In the genomic region with DNA sequence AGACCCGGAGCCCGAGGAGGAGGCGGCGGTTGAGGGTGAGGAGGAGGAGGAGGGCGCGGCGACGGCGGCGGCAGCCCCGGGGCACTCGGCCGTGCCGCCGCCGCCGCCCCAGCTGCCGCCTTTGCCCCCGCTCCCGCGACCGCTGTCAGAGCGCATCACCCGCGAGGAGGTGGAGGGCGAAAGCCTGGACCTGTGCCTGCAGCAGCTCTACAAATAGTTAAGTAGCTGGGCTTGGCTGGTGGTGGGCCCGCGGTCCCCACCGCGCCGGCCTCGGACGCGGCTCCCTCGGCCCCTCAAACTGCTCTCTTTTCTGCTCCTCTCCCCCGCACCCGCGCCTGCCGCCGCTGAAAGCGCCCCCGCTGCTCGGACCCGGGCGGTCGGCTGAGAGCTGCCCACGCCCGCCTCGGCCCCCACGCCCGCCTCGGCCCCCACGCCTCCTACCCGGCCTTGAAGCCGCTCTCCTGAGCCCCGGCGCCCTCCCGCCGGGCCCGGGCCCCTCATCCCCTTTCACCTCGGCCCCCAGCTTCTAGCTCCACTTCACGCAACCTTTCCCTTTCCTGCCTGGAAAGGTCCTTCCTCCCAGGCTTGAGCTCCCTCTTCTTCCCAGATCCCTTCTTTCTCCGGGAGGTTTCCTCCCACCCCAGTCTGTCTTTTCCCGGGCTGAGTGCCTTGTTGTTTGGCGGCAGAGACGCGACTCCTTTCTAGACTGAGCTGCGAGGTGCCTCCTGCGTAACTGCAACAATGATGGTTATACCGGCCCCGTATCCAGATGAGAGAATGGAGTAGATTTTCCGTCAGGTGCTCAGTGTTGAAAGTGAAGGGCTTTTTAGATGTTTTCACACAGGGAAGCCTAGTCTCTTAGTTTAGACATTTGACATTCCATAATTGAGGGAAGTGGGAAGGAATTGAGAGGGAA, we compare ENCODE assay signal across 8 cellular contexts. TPM values are rescaled to one million over a fixed set of nuclear protein-coding genes. Genes with fewer than 3 reads are reported as not detected.
DNase-seq lines count a peak whose midpoint lies in the region; ATAC-seq, FAIRE-seq and TF ChIP-seq lines count a peak whose summit lies in the region.

No MANE protein-coding gene starts in this region.

- H3K36me3 ChIP-seq in GM12878 (ENCODE audit: control insufficient read depth in 2 of 2, insufficient read depth in 2 of 2, low read length in 1 of 2), result no peaks in the 10 kb centered on the region
- H3K36me3 ChIP-seq in skeletal muscle tissue (ENCODE audit: control insufficient read depth in 3 of 3, insufficient read depth in 3 of 3, low read length in 3 of 3), result no peaks in the 10 kb centered on the region

- CTCF ChIA-PET in activated CD4-positive, alpha-beta T cell treated with anti-CD3 and anti-CD28 coated beads for 36 hours (lab: Charles Lee), result interaction anchor here (0.7 to 1.1 kb wide), 4 partner anchors 9 to 248 kb away, joined by 3 to 5 read pairs (median 4); no protein-coding TSS in a partner anchor
- CTCF ChIA-PET in GM12878 (lab: Yijun Ruan, JAX), result interaction anchor here (1.4 kb wide), 2 partner anchors 41 to 178 kb away, joined by 3 read pairs; no protein-coding TSS in a partner anchor

- peaks cover 9% of the 10 kb centered on the region for H3K4me1 Mint-ChIP-seq in activated CD4-positive, alpha-beta T cell treated with anti-CD3 and anti-CD28 coated beads for 36 hours
- H3K4me1 Mint-ChIP-seq in immature natural killer cell, result peaks cover 12 to 14% of the 10 kb centered on the region in 2 donors

- RAD21 ChIA-PET in GM12878 (lab: Charles Lee; ENCODE audit: unreplicated experiment), result interaction anchor here (1.7 kb wide), 1 partner anchor 248 kb away, joined by 5 read pairs; no protein-coding TSS in a partner anchor

- no peaks in the 10 kb centered on the region; the same call in 1 of the 2 replicates for H3K4me1 ChIP-seq in GM12878 (ENCODE audit: control insufficient read depth, insufficient read depth, low read length)
- peaks cover 7 to 10% (median 8%) of the 10 kb centered on the region in 3 donors for H3K4me1 ChIP-seq in skeletal muscle tissue (ENCODE audit: control insufficient read depth in 3 of 3, insufficient read depth in 3 of 3, low read length in 3 of 3)

- H3K4me3 ChIP-seq in GM12878 (peak overlapping the region; percentile 66), skeletal muscle tissue (ENCODE audit: low read length in 3 of 3) (peak overlapping the region in 2 of 3 donors; percentile 56 to 60)

- H3K4me3 Mint-ChIP-seq in activated CD4-positive, alpha-beta T cell treated with anti-CD3 and anti-CD28 coated beads for 36 hours, result peak overlapping the region; percentile 71
- H3K4me3 Mint-ChIP-seq in immature natural killer cell, result peak overlapping the region; percentile 73 to 91 (median 85)

- SMC1A ChIA-PET in GM12878 (lab: Charles Lee; ENCODE audit: uncharacterized antibody, unreplicated experiment), result interaction anchor here (1.4 to 1.6 kb wide), 2 partner anchors 9 to 253 kb away, joined by 4 to 5 read pairs; no protein-coding TSS in a partner anchor

- intact Hi-C loops in activated CD4-positive, alpha-beta T cell treated with anti-CD3 and anti-CD28 coated beads for 36 hours (cut with DNase I, micrococcal nuclease), result no loop called here
- intact Hi-C loops in GM12878 (cut with micrococcal nuclease; ENCODE audit: unreplicated experiment), result no loop called here

- peak overlapping the region; percentile 93 for H3K4me2 ChIP-seq in GM12878 (ENCODE audit: control insufficient read depth, insufficient read depth)

- ATAC-seq in activated CD4-positive, alpha-beta T cell treated with anti-CD3 and anti-CD28 coated beads for 36 hours, result peak; percentile 55
- ATAC-seq in GM12878, result peak; percentile 74
- no peak for ATAC-seq in GM18519 (IDR thresholded peaks at IDR 0.05; ENCODE audit: low FRiP score, unreplicated experiment)

- H3K9me3 ChIP-seq in GM12878 (replicated peaks; ENCODE audit: control insufficient read depth, insufficient read depth, low read length) (no peaks in the 10 kb centered on the region), skeletal muscle tissue (ENCODE audit: control insufficient read depth in 3 of 3, low read length in 3 of 3) (no peaks in the 10 kb centered on the region)

- POLR2A ChIA-PET in activated CD4-positive, alpha-beta T cell treated with anti-CD3 and anti-CD28 coated beads for 36 hours (lab: Charles Lee), result interaction anchor here (1.7 kb wide), 1 partner anchor 126 kb away, joined by 5 read pairs; no protein-coding TSS in a partner anchor
- POLR2A ChIA-PET in GM12878 (lab: Charles Lee), result interaction anchor here (1.0 kb wide), 1 partner anchor 11 kb away, joined by 3 read pairs; no protein-coding TSS in a partner anchor

- peak; percentile 34 for DNase-seq in activated CD4-positive, alpha-beta T cell treated with anti-CD3 and anti-CD28 coated beads for 36 hours
- DNase-seq in activated CD4-positive, alpha-beta T cell treated with anti-CD3 and anti-CD28 coated beads, Interleukin-2, amount 50 U/mL, for 1 hour, result no peak
- DNase-seq in NCI-H510A treated with DMSO at 0.1 percent for 48 hours (lab: John Stamatoyannopoulos, UW) (peak; percentile 49), GM12878 (ENCODE audit: low read depth, low spot score) (no peak), immature natural killer cell (peak in 1 of 3 donors; percentile 0), RPMI8226 (no peak)

- no peaks in the 10 kb centered on the region for H3K9me3 Mint-ChIP-seq in activated CD4-positive, alpha-beta T cell treated with anti-CD3 and anti-CD28 coated beads for 36 hours (ENCODE audit: low read depth)
- H3K9me3 Mint-ChIP-seq in immature natural killer cell, result peaks cover 0 to 3% (median 0%) of the 10 kb centered on the region in 6 donors

- TF ChIP-seq POLR2A in GM12878 (IDR thresholded peaks at IDR 0.05; ENCODE audit: low read depth, low read length), result no peak

- TF ChIP-seq CTCF in GM12878 (IDR thresholded peaks at IDR 0.05 in 2 of 3, conservative IDR thresholded peaks at IDR 0.05 in 1 of 3; ENCODE audit: control insufficient read depth in 2 of 3, extremely low read depth in 1 of 3, insufficient read depth in 1 of 3, low read depth in 3 of 3, low read length in 3 of 3), result no peak

- H3K27ac Mint-ChIP-seq in activated CD4-positive, alpha-beta T cell treated with anti-CD3 and anti-CD28 coated beads for 36 hours, result no peak overlapping the region
- H3K27ac Mint-ChIP-seq in immature natural killer cell, result no peak overlapping the region

- no peak for FAIRE-seq in GM12878 (lab: Jason Lieb, UNC)

- H2AFZ ChIP-seq in GM12878 (ENCODE audit: control insufficient read depth, low read depth, low read length), result peak overlapping the region; percentile 23; the same call in 1 of the 2 replicates

- no peak for TF ChIP-seq EP300 in GM12878 (IDR thresholded peaks at IDR 0.05; ENCODE audit: borderline replicate concordance in 1 of 2, control insufficient read depth in 1 of 2, low read depth in 2 of 2, low read length in 2 of 2)

- H3K79me2 ChIP-seq in GM12878 (ENCODE audit: control insufficient read depth, insufficient read depth, low read length), result no peaks in the 10 kb centered on the region

- H3K27me3 Mint-ChIP-seq in activated CD4-positive, alpha-beta T cell treated with anti-CD3 and anti-CD28 coated beads for 36 hours, result peaks cover 49% of the 10 kb centered on the region
- H3K27me3 Mint-ChIP-seq in immature natural killer cell (ENCODE audit: low read depth in 3 of 3), result peaks cover 18 to 44% (median 20%) of the 10 kb centered on the region in 3 donors

- in situ Hi-C loops in GM12878 (cut with MboI), result no loop called here

- H3K9ac ChIP-seq in GM12878 (ENCODE audit: control insufficient read depth, insufficient read depth, low read length) (no peak overlapping the region), skeletal muscle tissue (ENCODE audit: low read depth in 1 of 3, low read length in 3 of 3) (peak overlapping the region in 1 of 3 donors; percentile 40)

- 2% methylated on average over 38 of the region's 72 CpGs for WGBS in GM12878 (ENCODE audit: insufficient coverage, insufficient replicate concordance, low lambda C conversion rate, missing lambda C conversion rate)

- peaks cover 11 to 13% of the 10 kb centered on the region in 2 experiments for H3K27me3 ChIP-seq in GM12878 (replicated peaks in 1 of 2; ENCODE audit: control insufficient read depth in 2 of 2, insufficient read depth in 2 of 2, low read length in 1 of 2)
- H3K27me3 ChIP-seq in skeletal muscle tissue (ENCODE audit: control insufficient read depth in 3 of 3, insufficient read depth in 3 of 3, low read length in 3 of 3), result peaks cover 30 to 34% (median 32%) of the 10 kb centered on the region in 3 donors

- TF ChIP-seq RAD21 in GM12878 (IDR thresholded peaks at IDR 0.05; ENCODE audit: insufficient read depth, low read depth, low read length), result no peak

- H3K27ac ChIP-seq in GM12878 (ENCODE audit: control insufficient read depth, insufficient read depth) (no peak overlapping the region), skeletal muscle tissue (ENCODE audit: low read depth, low read length) (no peak overlapping the region)

- no peaks in the 10 kb centered on the region for H3K36me3 Mint-ChIP-seq in activated CD4-positive, alpha-beta T cell treated with anti-CD3 and anti-CD28 coated beads for 36 hours (ENCODE audit: low read depth)
- H3K36me3 Mint-ChIP-seq in immature natural killer cell, result peaks cover 0 to 9% (median 0%) of the 10 kb centered on the region in 3 donors

- H4K20me1 ChIP-seq in GM12878 (ENCODE audit: control insufficient read depth, insufficient read depth), result no peaks in the 10 kb centered on the region

- BruUV-seq in GM12878 (replicated peaks; lab: Mats Ljungman, UMichigan), result no TSS peak

TF ChIP-seq in GM12878, 131 proteins besides CTCF, POLR2A, EP300 and RAD21 (continues in another document):
- 0 out of 2 replicates have a peak, but pooled peaks have one; percentile 20 for TF ChIP-seq NFXL1 (IDR thresholded peaks at IDR 0.05; ENCODE audit: borderline replicate concordance)

RNA-seq across cellular contexts. Expression of gene PPM1E, which starts 0.8 kb away (rescaled TPM):
- not detected for total RNA-seq in activated CD4-positive, alpha-beta T cell treated with anti-CD3 and anti-CD28 coated beads for 36 hours
- total RNA-seq in GM12878 (2013; cell fraction: nucleolus; rRNA removed), result not detected in 2 replicates
- total RNA-seq in GM12878 (2014; rRNA removed) (0.23 and 0.33 TPM in 2 replicates), GM12878 (2014; rRNA removed; fragmentation: Illumina TruSeq; extraction: Trizol) (0.18 TPM in 2 replicates), GM12878 (2021) (0.21 and 0.28 TPM in 2 replicates), skeletal muscle tissue (1.0 TPM)
- polyA plus RNA-seq in GM12878 (2011; ENCODE audit: low read depth), result not detected
- polyA plus RNA-seq in GM12878 (2011; rRNA removed) (0.07 TPM in 2 replicates), GM12878 (2014; fragmentation: Illumina TruSeq; extraction: Trizol) (0.13 and 0.22 TPM in 2 replicates), GM12878 (2014; fragmentation: Nextera tagmentation; extraction: Ambion mirVana) (under 1 TPM; 0.07 to 0.08 TPM), GM12878 (2014; rRNA removed) (0.10 and 0.14 TPM in 2 replicates), GM12878 (2016; fragmentation: Nextera tagmentation; extraction: Ambion mirVana) (under 1 TPM; 0.13 to 0.24 TPM), immature natural killer cell (not detected)
- polyA plus RNA-seq in GM12878 (2011; cell fraction: cytosol; rRNA removed), result 0.03 and 0.05 TPM in 2 replicates
- polyA plus RNA-seq in GM12878 (2011; cell fraction: nucleus; rRNA removed), result 0.04 and 0.09 TPM in 2 replicates
- 0.04 TPM in 2 replicates for polyA plus RNA-seq in GM12878 (2012)
- under 0.01 and 0.07 TPM in 2 replicates for polyA minus RNA-seq in GM12878 (2011; rRNA and poly(A)+ RNA removed)
- polyA minus RNA-seq in GM12878 (2011; cell fraction: cytosol; rRNA and poly(A)+ RNA removed), result not detected in 2 replicates
- 0.10 TPM in 1 of 2 replicates, not detected in the other for polyA minus RNA-seq in GM12878 (2011; cell fraction: nucleus; rRNA and poly(A)+ RNA removed)

Comparison
In these comparisons a context has a peak if more than half of its experiments do, and no peak if none do; other contexts are left out.
1. DNase-seq: peak in activated CD4-positive, alpha-beta T cell treated with anti-CD3 and anti-CD28 coated beads for 36 hours (single experiment) and NCI-H510A treated with DMSO at 0.1 percent for 48 hours (single experiment); none in activated CD4-positive, alpha-beta T cell treated with anti-CD3 and anti-CD28 coated beads, Interleukin-2, amount 50 U/mL, for 1 hour (single experiment), GM12878 (single experiment) and RPMI8226 (single experiment).